In the genomic region with DNA sequence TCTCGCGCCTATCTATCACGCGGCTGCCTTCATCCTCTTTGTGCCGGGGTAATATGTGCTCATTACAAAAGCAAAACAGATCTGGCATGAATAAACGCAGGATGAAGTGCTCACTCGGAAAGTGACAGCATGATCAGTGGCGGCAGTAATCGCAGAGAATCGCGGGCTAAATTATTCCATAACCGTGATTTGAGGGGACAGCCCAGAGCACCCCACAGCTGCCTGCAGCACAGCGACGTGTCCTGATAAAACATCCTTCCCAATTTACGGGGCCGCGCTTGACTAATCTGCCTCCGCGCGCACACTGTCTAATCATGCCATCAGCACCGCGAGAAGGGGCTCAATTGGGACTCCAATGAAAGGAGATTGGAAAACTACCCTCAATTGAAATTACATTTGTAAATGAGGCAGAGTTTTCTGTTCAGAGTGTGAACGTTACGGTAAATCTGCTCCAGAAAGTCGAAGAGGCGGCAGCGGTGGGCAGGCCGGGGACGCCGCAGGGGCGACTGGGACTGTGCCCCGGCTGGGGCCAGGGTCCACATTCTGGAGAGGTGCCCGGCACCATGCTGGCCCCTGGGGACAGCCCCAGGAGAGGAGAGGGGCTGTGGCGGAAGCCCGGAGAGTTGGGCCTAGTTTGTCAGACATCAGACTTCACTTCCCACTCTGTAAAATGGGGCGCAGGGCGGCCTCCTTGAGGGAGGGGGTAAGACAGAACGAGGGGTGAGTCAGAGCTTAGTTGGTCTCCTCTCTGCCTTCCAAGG, we compare ENCODE assay signal across 30 cellular contexts.
DNase-seq lines count a peak whose midpoint lies in the region; ATAC-seq, FAIRE-seq and TF ChIP-seq lines count a peak whose summit lies in the region.
"Had no signal": no experiment of that assay in that cellular context is flagged by ENCODE, and none has a peak within 500 bp of the region (broad histone marks: within the 10 kb centered on the region; RNA-seq: fewer than 3 reads in every experiment).

No MANE protein-coding gene starts in this region.

- no peak overlapping the region for H2BK15ac ChIP-seq in H1 (ENCODE audit: low read length)

- peaks cover 0 to 4% of the 10 kb centered on the region in 2 experiments for H4K20me1 ChIP-seq in H1 (replicated peaks in 1 of 2; ENCODE audit: control insufficient read depth in 1 of 2, insufficient read depth in 2 of 2, low read length in 2 of 2)

- H3K4me2 ChIP-seq in H1 (ENCODE audit: insufficient read depth in 1 of 2, low read depth in 2 of 2, low read length in 2 of 2): no peak overlapping the region
- H3K4me2 ChIP-seq in trophoblast cell (ENCODE audit: low read length): no peak overlapping the region
- H3K4me2 ChIP-seq: A549, hepatocyte had no signal

- H3K23ac ChIP-seq in H1 (ENCODE audit: insufficient read length): no peak overlapping the region
- no peak overlapping the region for H3K23ac ChIP-seq in trophoblast cell (ENCODE audit: low read length)

- H3K36me3 ChIP-seq in H1 (ENCODE audit: control insufficient read depth in 2 of 4, insufficient read depth in 4 of 4, low read length in 3 of 4): no peaks in the 10 kb centered on the region
- H3K36me3 ChIP-seq in trophoblast cell (ENCODE audit: control insufficient read depth in 1 of 2, insufficient read depth in 2 of 2, low read length in 2 of 2): no peaks in the 10 kb centered on the region
- H3K36me3 ChIP-seq: Peyer's patch, prostate gland, SJCRH30, upper lobe of left lung had no signal

- POLR2A ChIA-PET in H1 (lab: Charles Lee; ENCODE audit: partially characterized antibody): no interaction called here

- in situ Hi-C loops in GM13977 (cut with MboI; ENCODE audit: low pct_unique_long_range_greater_than_20kb, low sequenced_read_pairs, unreplicated experiment): no loop called here

- H3K4ac ChIP-seq in H1 (replicated peaks; ENCODE audit: insufficient read length, low read depth, low read length) (no peak overlapping the region), trophoblast cell (ENCODE audit: low read depth, low read length) (no peak overlapping the region)

- 0 out of 2 replicates have a peak overlapping the region, but pooled peaks have one; percentile 87 for H2BK20ac ChIP-seq in H1 (ENCODE audit: low read length)

- FAIRE-seq in H1 (lab: Jason Lieb, UNC): no peak
- FAIRE-seq: A549, HepG2 had no signal

- no peak for TF ChIP-seq RAD21 in H1 (IDR thresholded peaks at IDR 0.05 in 1 of 2, conservative IDR thresholded peaks at IDR 0.05 in 1 of 2; ENCODE audit: low read depth in 2 of 2, low read length in 2 of 2)

- H3K9me3 ChIP-seq in H1 (ENCODE audit: insufficient read depth in 2 of 2, low read depth in 1 of 2, low read length in 1 of 2) (no peaks in the 10 kb centered on the region), trophoblast cell (ENCODE audit: insufficient read depth, low read depth, low read length) (peaks cover 8% of the 10 kb centered on the region)
- H3K9me3 ChIP-seq: A549, body of pancreas, prostate gland, SJCRH30, upper lobe of left lung had no signal

- H3K79me2 ChIP-seq in H1 (ENCODE audit: control insufficient read depth in 1 of 2, insufficient read depth in 2 of 2, low read length in 2 of 2) (no peaks in the 10 kb centered on the region), trophoblast cell (ENCODE audit: control insufficient read depth, insufficient read depth, low read length, poor library complexity) (no peaks in the 10 kb centered on the region)
- H3K79me2 ChIP-seq: hepatocyte had no signal

- H2BK12ac ChIP-seq in H1 (ENCODE audit: low read depth, low read length) (no peak overlapping the region), trophoblast cell (ENCODE audit: low read length) (no peak overlapping the region)

- peak; percentile 25 for DNase-seq in Right ventricle myocardium inferior (ENCODE audit: missing footprints)
- no peak for DNase-seq in cardiac septum (ENCODE audit: low spot score)
- DNase-seq in H1 (ENCODE audit: low read depth in 1 of 2, low spot score in 2 of 2): no peak
- no peak for DNase-seq in neural crest cell (ENCODE audit: low read depth, low spot score)
- no peak for DNase-seq in DMS153 (lab: John Stamatoyannopoulos, UW)
- DNase-seq in trophoblast cell: no peak
- DNase-seq in activated gamma-delta T cell (lab: John Stamatoyannopoulos, UW): no peak
- DNase-seq in GM13977 (ENCODE audit: low spot score): no peak
- DNase-seq: activated CD4-positive, alpha-beta T cell treated with anti-CD3 and anti-CD28 coated beads, Interleukin-2, amount 50 U/mL, for 1 hour; activated CD4-positive, CD25-positive, alpha-beta regulatory T cell; activated T-cell treated with anti-CD3 and anti-CD28 coated beads, Interleukin-2, amount 50 U/mL, for 24 hours; body of pancreas; DND-41; foreskin melanocyte; GF-D8; MM.1S; NCI-H2029; NCI-H524; Peyer's patch; SJCRH30; stimulated activated naive B cell treated with anti-CD40 and anti-IgM and Interleukin-4, amounts not matched to agents 10 μg/mL and 1 μg/mL and 100 μg/mL, for 72 hours; substantia nigra had no signal

- H3K4me3 ChIP-seq in H1 (ENCODE audit: extremely low read depth in 1 of 4, insufficient read depth in 2 of 4, low read depth in 3 of 4, low read length in 4 of 4) (no peak overlapping the region), trophoblast cell (ENCODE audit: low read depth, low read length) (no peak overlapping the region)
- H3K4me3 ChIP-seq: A549, body of pancreas, hepatocyte, Peyer's patch, prostate gland, SJCRH30, upper lobe of left lung had no signal

- no peak overlapping the region for H4K12ac ChIP-seq in trophoblast cell (ENCODE audit: low read depth, low read length)

- no peak for TF ChIP-seq CTCF in H1 (IDR thresholded peaks at IDR 0.05; ENCODE audit: control extremely low read depth in 1 of 3, insufficient read depth in 1 of 3, low read depth in 1 of 3, low read length in 3 of 3)
- TF ChIP-seq CTCF in neural crest cell (conservative IDR thresholded peaks at IDR 0.05): no peak
- TF ChIP-seq CTCF in GM13977 (IDR thresholded peaks at IDR 0.05; ENCODE audit: extremely low read depth, insufficient read depth, missing control alignments): no peak

- H4K8ac ChIP-seq in H1 (ENCODE audit: extremely low read depth, insufficient read depth, low read length) (peak overlapping the region; percentile 37), trophoblast cell (ENCODE audit: low read depth, low read length) (no peak overlapping the region)

- no peak for TF ChIP-seq EP300 in H1 (IDR thresholded peaks at IDR 0.05; ENCODE audit: borderline replicate concordance in 1 of 2, low read depth in 2 of 2, low read length in 2 of 2)

- H3K18ac ChIP-seq in H1 (ENCODE audit: extremely low read depth, low read length) (no peak overlapping the region), trophoblast cell (ENCODE audit: low read length) (no peak overlapping the region)

- no peak for TF ChIP-seq POLR2A in H1 (IDR thresholded peaks at IDR 0.05; ENCODE audit: control extremely low read depth in 1 of 2, low read depth in 2 of 2, low read length in 2 of 2)

- H3K79me1 ChIP-seq in H1 (ENCODE audit: low read depth, low read length): peaks cover 2% of the 10 kb centered on the region; the same call in 1 of the 2 replicates
- H3K79me1 ChIP-seq in trophoblast cell (ENCODE audit: low read length): peaks cover 2% of the 10 kb centered on the region

- no peak for ATAC-seq in Right ventricle myocardium inferior
- ATAC-seq: A549; body of pancreas; HCT116; HepG2; left colon; stimulated activated naive B cell treated with anti-CD40 and anti-IgM and Interleukin-4, amounts not matched to agents 10 μg/mL and 1 μg/mL and 100 μg/mL, for 72 hours had no signal

- intact Hi-C loops in Right ventricle myocardium inferior (cut with DNase I): no loop called here
- intact Hi-C loops in cardiac septum (cut with DNase I): no loop called here

- peak overlapping the region; percentile 48; the same call in 1 of the 2 replicates for H2AK5ac ChIP-seq in H1 (ENCODE audit: low read depth, low read length)
- no peak overlapping the region for H2AK5ac ChIP-seq in trophoblast cell (ENCODE audit: low read length)

- no peak overlapping the region for H2AFZ ChIP-seq in H1 (ENCODE audit: low read length)
- no peak overlapping the region for H2AFZ ChIP-seq in trophoblast cell (ENCODE audit: insufficient read depth, low read length, poor library complexity)
- H2AFZ ChIP-seq: hepatocyte had no signal

- no peak overlapping the region for H4K91ac ChIP-seq in H1 (replicated peaks; ENCODE audit: insufficient read length, low read length)
- H4K91ac ChIP-seq in trophoblast cell (ENCODE audit: low read depth, low read length): no peak overlapping the region

- H3K27me3 Mint-ChIP-seq in neural crest cell (ENCODE audit: low read depth): peaks cover 25% of the 10 kb centered on the region
- H3K27me3 Mint-ChIP-seq: activated T-cell treated with anti-CD3 and anti-CD28 coated beads, Interleukin-2, amount 50 U/mL, for 24 hours; memory B cell; stimulated activated naive B cell treated with anti-CD40 and anti-IgM and Interleukin-4, amounts not matched to agents 10 μg/mL and 1 μg/mL and 100 μg/mL, for 72 hours had no signal

- H3K27ac ChIP-seq in H1 (ENCODE audit: low read depth, low read length) (no peak overlapping the region), trophoblast cell (ENCODE audit: low read depth, low read length) (no peak overlapping the region)
- H3K27ac ChIP-seq: A549, body of pancreas, hepatocyte, Peyer's patch, prostate gland, SJCRH30, upper lobe of left lung had no signal

- no peak overlapping the region for H3K4me3 Mint-ChIP-seq in neural crest cell
- H3K4me3 Mint-ChIP-seq: activated T-cell treated with anti-CD3 and anti-CD28 coated beads, Interleukin-2, amount 50 U/mL, for 24 hours; memory B cell; stimulated activated naive B cell treated with anti-CD40 and anti-IgM and Interleukin-4, amounts not matched to agents 10 μg/mL and 1 μg/mL and 100 μg/mL, for 72 hours had no signal

- 93% methylated on average over 38 of the region's 38 CpGs; no CpG with 5 or more reads in 1 of the 2 experiments for WGBS in H1 (ENCODE audit: extremely low coverage in 1 of 2, insufficient coverage in 1 of 2, insufficient read length in 1 of 2, insufficient replicate concordance in 2 of 2, low coverage in 1 of 2, low lambda C conversion rate in 2 of 2, missing lambda C conversion rate in 1 of 2), 2 experiments
- WGBS in trophoblast cell (ENCODE audit: extremely low coverage, insufficient coverage, insufficient read length): no CpG with 5 or more reads among the region's 38 CpGs

- no peaks in the 10 kb centered on the region for H3K36me3 Mint-ChIP-seq in neural crest cell (ENCODE audit: low read depth)
- H3K36me3 Mint-ChIP-seq: stimulated activated naive B cell treated with anti-CD40 and anti-IgM and Interleukin-4, amounts not matched to agents 10 μg/mL and 1 μg/mL and 100 μg/mL, for 72 hours had no signal

- peaks cover 16% of the 10 kb centered on the region for H3K4me1 Mint-ChIP-seq in neural crest cell

- peaks cover 19% of the 10 kb centered on the region; the same call in 1 of the 2 replicates for H3K23me2 ChIP-seq in H1 (ENCODE audit: low read depth, low read length)

- H3K9ac ChIP-seq in H1 (replicated peaks in 1 of 4; ENCODE audit: extremely low read depth in 1 of 4, low read depth in 3 of 4, low read length in 3 of 4) (no peak overlapping the region; a peak in 1 of 7 replicates), trophoblast cell (ENCODE audit: low read length) (no peak overlapping the region)

- H3K14ac ChIP-seq in H1 (ENCODE audit: insufficient read length) (no peak overlapping the region), trophoblast cell (ENCODE audit: low read length) (no peak overlapping the region)

- no peaks in the 10 kb centered on the region for H3K9me3 Mint-ChIP-seq in neural crest cell
- H3K9me3 Mint-ChIP-seq: activated T-cell treated with anti-CD3 and anti-CD28 coated beads, Interleukin-2, amount 50 U/mL, for 24 hours had no signal

- H3K27ac Mint-ChIP-seq in neural crest cell (ENCODE audit: unreplicated experiment): peak overlapping the region; percentile 35
- H3K27ac Mint-ChIP-seq: activated T-cell treated with anti-CD3 and anti-CD28 coated beads, Interleukin-2, amount 50 U/mL, for 24 hours; memory B cell; stimulated activated naive B cell treated with anti-CD40 and anti-IgM and Interleukin-4, amounts not matched to agents 10 μg/mL and 1 μg/mL and 100 μg/mL, for 72 hours had no signal

- H2BK5ac ChIP-seq in H1 (ENCODE audit: low read depth, low read length) (no peak overlapping the region), trophoblast cell (ENCODE audit: low read depth, low read length, poor library complexity) (no peak overlapping the region)

- no peak overlapping the region for H3K56ac ChIP-seq in H1 (replicated peaks; ENCODE audit: insufficient read length, low read depth, low read length)

- H3K4me1 ChIP-seq in H1 (replicated peaks in 1 of 4; ENCODE audit: control insufficient read depth in 3 of 4, insufficient read depth in 4 of 4, low read length in 3 of 4): peaks cover 2 to 37% (median 26%) of the 10 kb centered on the region in 4 experiments
- peaks cover 5 to 8% of the 10 kb centered on the region in 2 experiments for H3K4me1 ChIP-seq in trophoblast cell (ENCODE audit: control insufficient read depth in 1 of 2, insufficient read depth in 2 of 2, low read length in 2 of 2)
- H3K4me1 ChIP-seq: SJCRH30 had no signal

- no peaks in the 10 kb centered on the region; a peak in 2 of 7 replicates for H3K27me3 ChIP-seq in H1 (replicated peaks in 1 of 4; ENCODE audit: control insufficient read depth in 3 of 4, extremely low read depth in 1 of 4, insufficient read depth in 3 of 4, low read length in 3 of 4)
- H3K27me3 ChIP-seq in trophoblast cell (ENCODE audit: insufficient read depth, low read length): peaks cover 10% of the 10 kb centered on the region
- H3K27me3 ChIP-seq: Peyer's patch, SJCRH30, upper lobe of left lung had no signal

- H4K5ac ChIP-seq in H1 (ENCODE audit: insufficient read length, low read depth, low read length): no peak overlapping the region

- CTCF ChIA-PET in H1 (lab: Charles Lee; ENCODE audit: partially characterized antibody): no interaction called here

- H2BK120ac ChIP-seq in H1 (replicated peaks; ENCODE audit: low read depth, low read length) (no peak overlapping the region), trophoblast cell (ENCODE audit: insufficient read depth, low read length, poor library complexity) (no peak overlapping the region)
